In genomic region chr12:75480469-75480949, GRCh38 we compare ENCODE assay signal across 2 cellular contexts.
TF ChIP-seq lines count a peak whose summit lies in the region.

Gene GLIPR1, plus strand, starts transcription at chr12:75480755. Its CDS starts 126 bp downstream, at chr12:75480881.

TF ChIP-seq in IMR-90, 13 proteins besides CTCF, POLR2A, EP300 and RAD21:
- TF ChIP-seq FOS (IDR thresholded peaks at IDR 0.05; ENCODE audit: low read depth, low read length) (0 out of 2 replicates have a peak, but pooled peaks have one; percentile 42), RCOR1 (IDR thresholded peaks at IDR 0.05; ENCODE audit: insufficient replicate concordance, low read length) (no peak), BHLHE40 (IDR thresholded peaks at IDR 0.05; ENCODE audit: low read depth, low read length) (peak; percentile 38; the same call in 1 of the 2 replicates), MAFK (IDR thresholded peaks at IDR 0.05; ENCODE audit: low read depth, low read length) (peak; percentile 28), MAZ (IDR thresholded peaks at IDR 0.05; ENCODE audit: borderline replicate concordance, low read depth, low read length) (peak; percentile 47; the same call in 1 of the 2 replicates), USF2 (IDR thresholded peaks at IDR 0.05; ENCODE audit: low read depth, low read length) (no peak), MXI1 (IDR thresholded peaks at IDR 0.05; ENCODE audit: borderline replicate concordance, low read depth, low read length) (peak; percentile 83), CHD1 (IDR thresholded peaks at IDR 0.05; ENCODE audit: low read depth, low read length) (0 out of 2 replicates have a peak, but pooled peaks have one; percentile 76), RFX5 (IDR thresholded peaks at IDR 0.05; ENCODE audit: low read depth, low read length) (no peak), CEBPB (IDR thresholded peaks at IDR 0.05; ENCODE audit: low read depth, low read length) (peak; percentile 97), NFE2L2 (IDR thresholded peaks at IDR 0.05; ENCODE audit: low read depth, low read length) (peak; percentile 66; the same call in 1 of the 2 replicates), SMC3 (IDR thresholded peaks at IDR 0.05; ENCODE audit: low read depth, low read length) (no peak)
- TF ChIP-seq, protein P1, sequence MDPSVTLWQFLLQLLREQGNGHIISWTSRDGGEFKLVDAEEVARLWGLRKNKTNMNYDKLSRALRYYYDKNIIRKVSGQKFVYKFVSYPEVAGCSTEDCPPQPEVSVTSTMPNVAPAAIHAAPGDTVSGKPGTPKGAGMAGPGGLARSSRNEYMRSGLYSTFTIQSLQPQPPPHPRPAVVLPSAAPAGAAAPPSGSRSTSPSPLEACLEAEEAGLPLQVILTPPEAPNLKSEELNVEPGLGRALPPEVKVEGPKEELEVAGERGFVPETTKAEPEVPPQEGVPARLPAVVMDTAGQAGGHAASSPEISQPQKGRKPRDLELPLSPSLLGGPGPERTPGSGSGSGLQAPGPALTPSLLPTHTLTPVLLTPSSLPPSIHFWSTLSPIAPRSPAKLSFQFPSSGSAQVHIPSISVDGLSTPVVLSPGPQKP (IDR thresholded peaks at IDR 0.05; ENCODE audit: borderline replicate concordance, low read depth, low read length) = no peak
TF ChIP-seq in IMR-90: peak in this region for 8.

TF ChIP-seq in K562, 482 proteins besides CTCF, POLR2A, EP300 and RAD21:
- TF ChIP-seq POLR3A (IDR thresholded peaks at IDR 0.05; ENCODE audit: borderline replicate concordance, extremely low read depth, insufficient read depth, insufficient read length) (no peak), POLR2H (tag; IDR thresholded peaks at IDR 0.05; ENCODE audit: low read depth) (peak; percentile 49; the same call in 1 of the 2 replicates), ATF7 (IDR thresholded peaks at IDR 0.05) (0 out of 2 replicates have a peak, but pooled peaks have one; percentile 32), MYNN (IDR thresholded peaks at IDR 0.05) (no peak), MYNN (CRISPR knock-in tag; IDR thresholded peaks at IDR 0.05) (no peak), CBX1 (IDR thresholded peaks at IDR 0.05; ENCODE audit: low read depth) (no peak), ZNF79 (CRISPR knock-in tag; IDR thresholded peaks at IDR 0.05; ENCODE audit: low read depth) (no peak), FOSL1 (tag; conservative IDR thresholded peaks at IDR 0.05) (peak; percentile 67), GABPA (tag; conservative IDR thresholded peaks at IDR 0.05; ENCODE audit: low read depth) (no peak), ZNF431 (CRISPR knock-in tag; IDR thresholded peaks at IDR 0.05) (no peak), CEBPG (CRISPR knock-in tag; IDR thresholded peaks at IDR 0.05) (no peak), CEBPG (tag; conservative IDR thresholded peaks at IDR 0.05 in 1 of 2, IDR thresholded peaks at IDR 0.05 in 1 of 2) (peak; percentile 69 to 87), PHB (CRISPR knock-in tag; IDR thresholded peaks at IDR 0.05) (no peak), PHF8 (IDR thresholded peaks at IDR 0.05; ENCODE audit: borderline replicate concordance, low read length) (peak; percentile 30; the same call in 1 of the 2 replicates), CEBPB (tag; IDR thresholded peaks at IDR 0.05) (peak; percentile 91), RREB1 (CRISPR knock-in tag; IDR thresholded peaks at IDR 0.05) (no peak), ARID2 (IDR thresholded peaks at IDR 0.05) (no peak), ZNF280B (CRISPR knock-in tag; IDR thresholded peaks at IDR 0.05) (no peak), ZNF174 (CRISPR knock-in tag; IDR thresholded peaks at IDR 0.05) (no peak), CHCHD3 (CRISPR knock-in tag; IDR thresholded peaks at IDR 0.05) (no peak), JUN (IDR thresholded peaks at IDR 0.05; ENCODE audit: borderline replicate concordance, low read depth, low read length) (0 out of 2 replicates have a peak, but pooled peaks have one; percentile 17), JUN (CRISPR knock-in tag; IDR thresholded peaks at IDR 0.05; ENCODE audit: borderline replicate concordance) (no peak), SPI1 (IDR thresholded peaks at IDR 0.05; ENCODE audit: borderline replicate concordance, low read depth, low read length) (no peak), BACH1 (tag; IDR thresholded peaks at IDR 0.05) (peak; percentile 59; the same call in 1 of the 2 replicates), KDM5B (IDR thresholded peaks at IDR 0.05; ENCODE audit: insufficient replicate concordance, low read depth, low read length) (no peak), ATF1 (CRISPR knock-in tag; IDR thresholded peaks at IDR 0.05) (no peak), ATF1 (tag; IDR thresholded peaks at IDR 0.05) (peak; percentile 62), RBBP5 (IDR thresholded peaks at IDR 0.05; ENCODE audit: borderline replicate concordance, insufficient read depth, low read length, poor library complexity, severe bottlenecking) (no peak), YY1 (IDR thresholded peaks at IDR 0.05; ENCODE audit: borderline replicate concordance in 1 of 3, control insufficient read depth in 1 of 3, extremely low read depth in 1 of 3, insufficient read depth in 3 of 3, insufficient read length in 1 of 3, insufficient replicate concordance in 2 of 3, low read depth in 1 of 3, low read length in 2 of 3) (no peak), SRF (CRISPR knock-in tag; IDR thresholded peaks at IDR 0.05) (peak in 1 of 2 experiments; percentile 79; a peak in 1 of 4 replicates), ESRRB (CRISPR knock-in tag; IDR thresholded peaks at IDR 0.05; ENCODE audit: borderline replicate concordance) (no peak), STAG1 (CRISPR knock-in tag; IDR thresholded peaks at IDR 0.05; ENCODE audit: borderline replicate concordance) (no peak)
- TF ChIP-seq, protein P2, sequence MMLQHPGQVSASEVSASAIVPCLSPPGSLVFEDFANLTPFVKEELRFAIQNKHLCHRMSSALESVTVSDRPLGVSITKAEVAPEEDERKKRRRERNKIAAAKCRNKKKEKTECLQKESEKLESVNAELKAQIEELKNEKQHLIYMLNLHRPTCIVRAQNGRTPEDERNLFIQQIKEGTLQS (IDR thresholded peaks at IDR 0.05) = peak; percentile 30; the same call in 1 of the 2 replicates
- TF ChIP-seq, protein P2 (CRISPR knock-in tag; conservative IDR thresholded peaks at IDR 0.05) = no peak
- TF ChIP-seq, protein P3, sequence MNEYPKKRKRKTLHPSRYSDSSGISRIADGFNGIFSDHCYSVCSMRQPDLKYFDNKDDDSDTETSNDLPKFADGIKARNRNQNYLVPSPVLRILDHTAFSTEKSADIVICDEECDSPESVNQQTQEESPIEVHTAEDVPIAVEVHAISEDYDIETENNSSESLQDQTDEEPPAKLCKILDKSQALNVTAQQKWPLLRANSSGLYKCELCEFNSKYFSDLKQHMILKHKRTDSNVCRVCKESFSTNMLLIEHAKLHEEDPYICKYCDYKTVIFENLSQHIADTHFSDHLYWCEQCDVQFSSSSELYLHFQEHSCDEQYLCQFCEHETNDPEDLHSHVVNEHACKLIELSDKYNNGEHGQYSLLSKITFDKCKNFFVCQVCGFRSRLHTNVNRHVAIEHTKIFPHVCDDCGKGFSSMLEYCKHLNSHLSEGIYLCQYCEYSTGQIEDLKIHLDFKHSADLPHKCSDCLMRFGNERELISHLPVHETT (CRISPR knock-in tag; conservative IDR thresholded peaks at IDR 0.05 in 1 of 2, IDR thresholded peaks at IDR 0.05 in 1 of 2) = 0 out of 4 replicates have a peak, but pooled peaks of 1 of the 2 experiments have one; percentile 25
- TF ChIP-seq, protein P4, sequence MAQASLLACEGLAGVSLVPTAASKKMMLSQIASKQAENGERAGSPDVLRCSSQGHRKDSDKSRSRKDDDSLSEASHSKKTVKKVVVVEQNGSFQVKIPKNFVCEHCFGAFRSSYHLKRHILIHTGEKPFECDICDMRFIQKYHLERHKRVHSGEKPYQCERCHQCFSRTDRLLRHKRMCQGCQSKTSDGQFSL (CRISPR knock-in tag; IDR thresholded peaks at IDR 0.05) = no peak
- TF ChIP-seq, protein P4 (tag; IDR thresholded peaks at IDR 0.05) = no peak
- TF ChIP-seq, protein P5, sequence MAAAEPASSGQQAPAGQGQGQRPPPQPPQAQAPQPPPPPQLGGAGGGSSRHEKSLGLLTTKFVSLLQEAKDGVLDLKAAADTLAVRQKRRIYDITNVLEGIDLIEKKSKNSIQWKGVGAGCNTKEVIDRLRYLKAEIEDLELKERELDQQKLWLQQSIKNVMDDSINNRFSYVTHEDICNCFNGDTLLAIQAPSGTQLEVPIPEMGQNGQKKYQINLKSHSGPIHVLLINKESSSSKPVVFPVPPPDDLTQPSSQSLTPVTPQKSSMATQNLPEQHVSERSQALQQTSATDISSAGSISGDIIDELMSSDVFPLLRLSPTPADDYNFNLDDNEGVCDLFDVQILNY (CRISPR knock-in tag; IDR thresholded peaks at IDR 0.05) = no peak
